Comparison of ENCODE assay signal across 24 cellular contexts in the genomic region with DNA sequence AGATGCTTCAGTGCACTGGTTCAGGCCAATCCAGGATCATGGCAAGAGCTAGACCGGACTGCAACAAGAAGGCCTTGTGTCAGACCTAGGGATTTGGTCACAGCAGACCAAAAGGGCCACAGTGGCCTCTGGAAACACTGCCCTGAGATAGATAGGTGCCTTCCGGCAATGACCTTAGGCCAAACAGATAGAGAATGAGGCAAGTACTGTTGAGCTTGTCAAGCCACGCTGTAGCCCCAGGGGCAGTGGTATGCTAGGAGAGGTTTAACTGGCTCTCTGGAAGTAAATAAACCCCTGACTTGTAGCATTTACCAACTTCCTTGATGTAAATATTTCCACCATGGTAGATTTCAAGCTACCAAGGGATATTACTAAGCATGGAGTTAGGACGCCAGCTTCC.
"Had no signal": no experiment of that assay in that cellular context is flagged by ENCODE, and none has a peak within 500 bp of the region (broad histone marks: within the 10 kb centered on the region; RNA-seq: fewer than 3 reads in every experiment).

No MANE protein-coding gene starts in this region.

- H3K9ac ChIP-seq: KMS-11 had no signal

- H3K9me3 ChIP-seq: adrenal gland, body of pancreas, breast epithelium, SJCRH30 had no signal

- H3K27ac ChIP-seq: adrenal gland, body of pancreas, breast epithelium, KMS-11, SJCRH30, SK-N-MC had no signal

- H3K36me3 ChIP-seq: adrenal gland, breast epithelium, SJCRH30 had no signal

- H3K27me3 ChIP-seq: adrenal gland, body of pancreas, breast epithelium, SJCRH30 had no signal

- H3K4me1 ChIP-seq: adrenal gland, body of pancreas, breast epithelium, SJCRH30 had no signal

- ATAC-seq: activated CD8-positive, alpha-beta T cell treated with anti-CD3 and anti-CD28 coated beads for 36 hours; activated T-cell treated with anti-CD3 and anti-CD28 coated beads, Interleukin-2, amount 50 U/mL, for 72 hours; activated T-helper 17 cell treated with anti-CD3 and anti-CD28 coated beads, Interleukin-2, amount 50 U/mL, for 72 hours; body of pancreas; Panc1 had no signal

- H3K4me2 ChIP-seq: KMS-11 had no signal

- DNase-seq: activated CD4-positive, alpha-beta T cell treated with anti-CD3 and anti-CD28 coated beads, Interleukin-2, amount 10 ng/mL, durations not matched to agents 24 days and 14 days; activated CD4-positive, alpha-beta T cell treated with anti-CD3 and anti-CD28 coated beads, Interleukin-2, amount 50 U/mL, for 4 hours; activated CD8-positive, alpha-beta T cell treated with anti-CD3 and anti-CD28 coated beads for 36 hours; activated gamma-delta T cell treated with Interleukin-2 at 50 U/mL for 16 hours; activated naive CD4-positive, alpha-beta T cell treated with anti-CD3 and anti-CD28 coated beads, Interleukin-2, amount 50 U/mL, for 16 hours; activated T-cell treated with anti-CD3 and anti-CD28 coated beads, Interleukin-2, amount 50 U/mL, for 1 hour; activated T-cell treated with anti-CD3 and anti-CD28 coated beads, Interleukin-2, amount 50 U/mL, for 72 hours; adrenal gland; body of pancreas; central memory CD4-positive, alpha-beta T cell; MM.1S; NCI-H1092; NCI-H1436 treated with DMSO at 0.1 percent for 48 hours; NCI-H1694 treated with DMSO at 0.1 percent for 48 hours; NCI-H2029; NCI-H524 treated with DMSO at 0.1 percent for 48 hours; SHP77; SJCRH30; T1000 had no signal

- H3K4me3 ChIP-seq: adrenal gland, body of pancreas, breast epithelium, SJCRH30, SK-N-MC had no signal
